8 cellular contexts compared by ENCODE assay signal in genomic region chr11:121463689-121464335, GRCh38.
DNase-seq lines count a peak whose midpoint lies in the region; ATAC-seq and TF ChIP-seq lines count a peak whose summit lies in the region.
"Had no signal": no experiment of that assay in that cellular context is flagged by ENCODE, and none has a peak within 500 bp of the region (broad histone marks: within the 10 kb centered on the region; RNA-seq: fewer than 3 reads in every experiment).

No MANE protein-coding gene starts in this region.

- H3K4me1 ChIP-seq in OCI-LY1 (ENCODE audit: insufficient read depth, low read length, severe bottlenecking) = peaks cover 97% of the 10 kb centered on the region

- TF ChIP-seq CTCF in OCI-LY1 (IDR thresholded peaks at IDR 0.05; ENCODE audit: low read length) = no peak

- H3K36me3 Mint-ChIP-seq in stimulated activated effector memory CD8-positive, alpha-beta T cell treated with anti-CD3 and anti-CD28 coated beads, Interleukin-12 subunit alpha, Interleukin-12 subunit beta, amount 100 ng/mL, for 72 hours = peaks cover 6% of the 10 kb centered on the region

- peak overlapping the region; percentile 33 for H3K4me3 ChIP-seq in OCI-LY1 (ENCODE audit: low read depth, low read length, poor library complexity, severe bottlenecking)
- H3K4me3 ChIP-seq: skin epidermis had no signal

- H3K9me2 ChIP-seq in OCI-LY1 (ENCODE audit: low read depth, low read length) = no peaks in the 10 kb centered on the region

- H3K36me3 ChIP-seq in OCI-LY1 (ENCODE audit: insufficient read depth, low read length) = peaks cover 10% of the 10 kb centered on the region; the same call in 1 of the 2 replicates

- peak; percentile 2 for ATAC-seq in GM21825 (IDR thresholded peaks at IDR 0.05; ENCODE audit: unreplicated experiment)
- no peak for ATAC-seq in stimulated activated effector memory CD8-positive, alpha-beta T cell treated with anti-CD3 and anti-CD28 coated beads, Interleukin-12 subunit alpha, Interleukin-12 subunit beta, amount 100 ng/mL, for 72 hours

- no peaks in the 10 kb centered on the region for H3F3A ChIP-seq in OCI-LY1 (ENCODE audit: insufficient read depth, low read length)

- no peak for DNase-seq in stimulated activated effector memory CD8-positive, alpha-beta T cell treated with anti-CD3 and anti-CD28 coated beads, Interleukin-12 subunit alpha, Interleukin-12 subunit beta, amount 100 ng/mL, for 72 hours (ENCODE audit: low spot score in 2 of 2)
- DNase-seq in SW480 (ENCODE audit: low spot score) = no peak
- no peak for DNase-seq in NCI-H1694 (lab: John Stamatoyannopoulos, UW)
- no peak for DNase-seq in amygdala (lab: John Stamatoyannopoulos, UW)

- no peaks in the 10 kb centered on the region for H4K20me1 ChIP-seq in OCI-LY1 (ENCODE audit: insufficient read depth, low read length)

- peak overlapping the region; percentile 91 for H3K27ac ChIP-seq in OCI-LY1 (ENCODE audit: low read depth, low read length, poor library complexity, severe bottlenecking)
- H3K27ac ChIP-seq in cingulate gyrus (ENCODE audit: low read depth, low read length) = peak overlapping the region; percentile 66

- peak overlapping the region; percentile 49; the same call in 1 of the 2 replicates for H3K9ac ChIP-seq in OCI-LY1 (ENCODE audit: low read length)

- H3K9me3 Mint-ChIP-seq in stimulated activated effector memory CD8-positive, alpha-beta T cell treated with anti-CD3 and anti-CD28 coated beads, Interleukin-12 subunit alpha, Interleukin-12 subunit beta, amount 100 ng/mL, for 72 hours = no peaks in the 10 kb centered on the region

- H3K4me2 ChIP-seq in OCI-LY1 (ENCODE audit: low read length) = peak overlapping the region; percentile 59

- H3K27me3 ChIP-seq in OCI-LY1 (ENCODE audit: insufficient read depth, low read length) = no peaks in the 10 kb centered on the region

- peak overlapping the region; percentile 69 for H3K4me3 Mint-ChIP-seq in stimulated activated effector memory CD8-positive, alpha-beta T cell treated with anti-CD3 and anti-CD28 coated beads, Interleukin-12 subunit alpha, Interleukin-12 subunit beta, amount 100 ng/mL, for 72 hours

- peaks cover 84% of the 10 kb centered on the region for H3K79me2 ChIP-seq in OCI-LY1 (ENCODE audit: insufficient read depth, low read length)

- no peaks in the 10 kb centered on the region for H3K9me3 ChIP-seq in OCI-LY1 (ENCODE audit: low read length)

- peak overlapping the region; percentile 90 for H3K27ac Mint-ChIP-seq in stimulated activated effector memory CD8-positive, alpha-beta T cell treated with anti-CD3 and anti-CD28 coated beads, Interleukin-12 subunit alpha, Interleukin-12 subunit beta, amount 100 ng/mL, for 72 hours

- H3K4me1 Mint-ChIP-seq in stimulated activated effector memory CD8-positive, alpha-beta T cell treated with anti-CD3 and anti-CD28 coated beads, Interleukin-12 subunit alpha, Interleukin-12 subunit beta, amount 100 ng/mL, for 72 hours = peaks cover 96% of the 10 kb centered on the region

- H2AFZ ChIP-seq in OCI-LY1 (ENCODE audit: low read length) = no peak overlapping the region
